10 cellular contexts compared by ENCODE assay signal in genomic region chr20:58246346-58246745, GRCh38. TPM values are rescaled to one million over a fixed set of nuclear protein-coding genes. Genes with fewer than 3 reads are reported as not detected.
DNase-seq lines count a peak whose midpoint lies in the region; ATAC-seq and TF ChIP-seq lines count a peak whose summit lies in the region.
"Had no signal": no experiment of that assay in that cellular context is flagged by ENCODE, and none has a peak within 500 bp of the region (broad histone marks: within the 10 kb centered on the region; RNA-seq: fewer than 3 reads in every experiment).

No MANE protein-coding gene starts in this region.

- H3K27ac ChIP-seq in PC-9, result no peak overlapping the region

- H3K4me3 ChIP-seq in PC-9, result no peak overlapping the region
- no peak overlapping the region for H3K4me3 ChIP-seq in retinal pigment epithelial cell (ENCODE audit: low read length)

- H3K4me2 ChIP-seq in PC-9, result no peak overlapping the region

- no peaks in the 10 kb centered on the region for H3K79me2 ChIP-seq in PC-9 (ENCODE audit: low read depth)

- no TSS peak for BruUV-seq in PC-9 (replicated peaks; lab: Mats Ljungman, UMichigan)

- DNase-seq in NCI-H345 (lab: John Stamatoyannopoulos, UW) (peak; percentile 3), NCI-H345 treated with DMSO at 0.1 percent for 48 hours (lab: John Stamatoyannopoulos, UW; ENCODE audit: unreplicated experiment) (no peak), PC-9 (no peak), fibroblast of peridontal ligament (ENCODE audit: extremely low read depth) (peak; percentile 43), retinal pigment epithelial cell (ENCODE audit: low read depth) (no peak), hypothalamus (lab: John Stamatoyannopoulos, UW) (no peak)
- DNase-seq: effector memory CD4-positive, alpha-beta T cell; natural killer cell had no signal

- peaks cover 27% of the 10 kb centered on the region for H3K36me3 ChIP-seq in PC-9 (ENCODE audit: low read depth)

- no peak overlapping the region for H2AFZ ChIP-seq in PC-9

- H3K27me3 ChIP-seq in PC-9 (ENCODE audit: insufficient read depth, low read depth), result no peaks in the 10 kb centered on the region

- CTCF ChIA-PET in PC-9 (lab: Charles Lee), result no interaction called here

- peaks cover 11% of the 10 kb centered on the region for H3K4me1 ChIP-seq in PC-9 (replicated peaks; ENCODE audit: insufficient read depth)

- no peaks in the 10 kb centered on the region for H4K20me1 ChIP-seq in PC-9 (ENCODE audit: insufficient read depth)

- intact Hi-C loops in PC-9 (cut with micrococcal nuclease; ENCODE audit: unreplicated experiment), result no loop called here

- peaks cover 3% of the 10 kb centered on the region for H3F3A ChIP-seq in PC-9 (ENCODE audit: insufficient read depth, low read depth)

- POLR2A ChIA-PET in PC-9 (lab: Charles Lee; ENCODE audit: unreplicated experiment), result no interaction called here

- TF ChIP-seq CTCF in PC-9 (conservative IDR thresholded peaks at IDR 0.05), result peak; percentile 44; the same call in 1 of the 2 replicates
- peak; percentile 38 for TF ChIP-seq CTCF in retinal pigment epithelial cell (conservative IDR thresholded peaks at IDR 0.05; ENCODE audit: low read depth, low read length)

- no peaks in the 10 kb centered on the region for H3K9me3 ChIP-seq in PC-9 (ENCODE audit: insufficient read depth, low read depth)

- H3K9me2 ChIP-seq in PC-9 (ENCODE audit: insufficient read depth), result no peaks in the 10 kb centered on the region

- ATAC-seq in HG03354 (IDR thresholded peaks at IDR 0.05; ENCODE audit: poor library complexity, severe bottlenecking, unreplicated experiment) (no peak), GM19463 (IDR thresholded peaks at IDR 0.05; ENCODE audit: unreplicated experiment) (no peak)
- ATAC-seq: natural killer cell had no signal

RNA-seq across cellular contexts. Expression of gene ANKRD60, which starts 17.9 kb away (rescaled TPM):
- not detected in 2 replicates for total RNA-seq in PC-9 (2021)
- total RNA-seq: natural killer cell had no signal

Comparison
In these comparisons a context has a peak if more than half of its experiments do, and no peak if none do; other contexts are left out.
1. DNase-seq: peak in NCI-H345 (single experiment) and fibroblast of peridontal ligament (single experiment); none in NCI-H345 treated with DMSO at 0.1 percent for 48 hours (single experiment), PC-9 (0 of 2), retinal pigment epithelial cell (single experiment) and hypothalamus (0 of 51).